In the genomic region with DNA sequence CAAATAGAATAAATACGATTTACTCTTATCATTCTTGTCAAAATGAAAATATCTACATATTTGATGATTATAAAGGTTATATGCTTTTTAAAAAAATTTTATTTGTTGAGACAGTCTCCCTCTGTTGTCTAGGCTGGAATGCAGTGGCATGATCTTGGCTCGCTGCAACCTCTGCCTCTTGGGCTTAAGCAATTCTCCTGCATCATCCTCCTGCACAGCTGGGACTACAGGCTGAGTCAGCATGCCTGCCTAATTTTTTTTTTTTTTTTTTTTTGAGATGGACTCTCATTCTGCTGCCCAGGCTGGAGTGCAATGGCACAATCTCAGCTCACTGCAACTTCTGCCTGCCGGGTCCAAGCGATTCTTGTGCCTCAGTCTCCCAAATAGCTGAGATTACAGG, we compare ENCODE assay signal across 15 cellular contexts. TPM values are rescaled to one million over a fixed set of nuclear protein-coding genes. Genes with fewer than 3 reads are reported as not detected.
DNase-seq lines count a peak whose midpoint lies in the region; ATAC-seq and TF ChIP-seq lines count a peak whose summit lies in the region.
"Had no signal": no experiment of that assay in that cellular context is flagged by ENCODE, and none has a peak within 500 bp of the region (broad histone marks: within the 10 kb centered on the region; RNA-seq: fewer than 3 reads in every experiment).

No MANE protein-coding gene starts in this region.

- ATAC-seq in omental fat pad (ENCODE audit: low FRiP score) (peak; percentile 81), HG03460 (IDR thresholded peaks at IDR 0.05; ENCODE audit: unreplicated experiment) (no peak), HG03457 (IDR thresholded peaks at IDR 0.05; ENCODE audit: unreplicated experiment) (no peak), GM18858 (IDR thresholded peaks at IDR 0.05; ENCODE audit: unreplicated experiment) (no peak)

- TF ChIP-seq CTCF in omental fat pad (IDR thresholded peaks at IDR 0.05), result no peak

- DNase-seq in ELR (ENCODE audit: low read depth) (peak; percentile 59), RPMI8226 (peak; percentile 21), fibroblast of gingiva (ENCODE audit: low read depth) (peak; percentile 92), omental fat pad (ENCODE audit: low spot score) (no peak)
- DNase-seq in stimulated activated CD4-positive, alpha-beta T cell treated with anti-CD3 and anti-CD28 coated beads, Interleukin-4, amount 100 ng/mL, for 1 hour, result no peak
- DNase-seq: activated T-cell treated with anti-CD3 and anti-CD28 coated beads, Interleukin-2, amount 50 U/mL, for 24 hours; effector memory CD4-positive, alpha-beta T cell; heart right ventricle; Kasumi-1; NCI-H2171 treated with DMSO at 0.1 percent for 48 hours; small intestine; SW 1271 had no signal

RNA-seq across cellular contexts. Expression of a gene that starts 48.9 kb away (rescaled TPM):
- 10 to 100 TPM; 12.6 to 42.3 (median 13.1) TPM for total RNA-seq in omental fat pad

RNA-seq across cellular contexts. Expression of a gene that starts 58.8 kb away (rescaled TPM):
- 10 to 100 TPM; 12.7 to 25.7 (median 14.8) TPM for total RNA-seq in omental fat pad

Comparison
In these comparisons a context has a peak if more than half of its experiments do, and no peak if none do; other contexts are left out.
1. DNase-seq: peak in ELR (single experiment), RPMI8226 (single experiment) and fibroblast of gingiva (single experiment); none in omental fat pad (single experiment) and stimulated activated CD4-positive, alpha-beta T cell treated with anti-CD3 and anti-CD28 coated beads, Interleukin-4, amount 100 ng/mL, for 1 hour (single experiment).